ENCODE assay signal across 8 cellular contexts in genomic region chr22:32265882-32266767, GRCh38. TPM values are rescaled to one million over a fixed set of nuclear protein-coding genes. Genes with fewer than 3 reads are reported as not detected.
A peak's percentile ranks its signal among the peaks of the same experiment; 100 is the strongest.
DNase-seq lines count a peak whose midpoint lies in the region; ATAC-seq and TF ChIP-seq lines count a peak whose summit lies in the region.

No MANE protein-coding gene starts in this region.

- no peaks in the 10 kb centered on the region for H3K27me3 Mint-ChIP-seq in activated CD4-positive, alpha-beta T cell treated with anti-CD3 and anti-CD28 coated beads, Interleukin-2, amount 10 ng/mL, durations not matched to agents 7 days and 5 days

- H3K9me3 Mint-ChIP-seq in activated CD4-positive, alpha-beta T cell treated with anti-CD3 and anti-CD28 coated beads, Interleukin-2, amount 10 ng/mL, durations not matched to agents 7 days and 5 days, result no peaks in the 10 kb centered on the region

- no peak overlapping the region for H3K27ac Mint-ChIP-seq in activated CD4-positive, alpha-beta T cell treated with anti-CD3 and anti-CD28 coated beads, Interleukin-2, amount 10 ng/mL, durations not matched to agents 7 days and 5 days

- no peaks in the 10 kb centered on the region for H3K36me3 ChIP-seq in GM23248 (ENCODE audit: low read depth)

- CTCF ChIA-PET in AG04450 (lab: Charles Lee), result interaction anchor here (0.6 to 3.2 kb wide), 44 partner anchors 8 to 776 kb away, joined by 3 to 64 read pairs (median 4); partner anchors contain the start of genes PISD and SLC5A4
- CTCF ChIA-PET in activated CD4-positive, alpha-beta T cell treated with anti-CD3 and anti-CD28 coated beads, Interleukin-2, amount 10 ng/mL, durations not matched to agents 7 days and 5 days (lab: Charles Lee), result interaction anchor here (0.8 to 3.0 kb wide), 5 partner anchors 125 to 295 kb away, joined by 3 to 11 read pairs (median 3); no protein-coding TSS in a partner anchor

- no peaks in the 10 kb centered on the region for H3K9me2 ChIP-seq in GM23248 (ENCODE audit: insufficient read depth)

- peaks cover 6% of the 10 kb centered on the region for H3K4me1 Mint-ChIP-seq in activated CD4-positive, alpha-beta T cell treated with anti-CD3 and anti-CD28 coated beads, Interleukin-2, amount 10 ng/mL, durations not matched to agents 7 days and 5 days

- H3K27me3 ChIP-seq in AG04450 (ENCODE audit: control insufficient read depth, insufficient read depth, low read length), result no peaks in the 10 kb centered on the region
- no peaks in the 10 kb centered on the region for H3K27me3 ChIP-seq in GM23248 (replicated peaks; ENCODE audit: insufficient read depth)

- TF ChIP-seq CTCF in AG04450 (IDR thresholded peaks at IDR 0.05; ENCODE audit: low read depth, low read length), result peak; percentile 89

- POLR2A ChIA-PET in AG04450 (lab: Yijun Ruan, JAX), result no interaction called here
- POLR2A ChIA-PET in activated CD4-positive, alpha-beta T cell treated with anti-CD3 and anti-CD28 coated beads, Interleukin-2, amount 10 ng/mL, durations not matched to agents 7 days and 5 days (lab: Charles Lee), result no interaction called here

- no peaks in the 10 kb centered on the region for H3F3A ChIP-seq in GM23248 (ENCODE audit: insufficient read depth)

- H4K20me1 ChIP-seq in GM23248 (ENCODE audit: insufficient read depth), result no peaks in the 10 kb centered on the region

- peak overlapping the region; percentile 58 for H3K4me2 ChIP-seq in GM23248 (ENCODE audit: unreplicated experiment)

- H2AFZ ChIP-seq in GM23248, result no peak overlapping the region

- H3K79me2 ChIP-seq in GM23248 (ENCODE audit: insufficient read depth), result no peaks in the 10 kb centered on the region

- DNase-seq in AG04450 (ENCODE audit: low read depth, low spot score) (peak; percentile 13), GM23248 (peak; percentile 92), NCI-H345 treated with DMSO at 0.1 percent for 48 hours (lab: John Stamatoyannopoulos, UW; ENCODE audit: unreplicated experiment) (peak; percentile 48), dermis blood vessel endothelial cell (peak; percentile 87), lung microvascular endothelial cell (ENCODE audit: low read depth in 2 of 2) (peak; percentile 78 to 88)
- peak; percentile 80 for DNase-seq in activated CD4-positive, alpha-beta T cell treated with anti-CD3 and anti-CD28 coated beads, Interleukin-2, amount 10 ng/mL, durations not matched to agents 7 days and 5 days
- DNase-seq in stimulated activated CD8-positive, alpha-beta memory T cell treated with anti-CD3 and anti-CD28 coated beads, Interleukin-12 subunit alpha, Interleukin-12 subunit beta, amount 100 ng/mL, for 4 hours (ENCODE audit: low read depth), result peak; percentile 32

- H3K4me1 ChIP-seq in GM23248 (ENCODE audit: insufficient read depth), result no peaks in the 10 kb centered on the region

- H3K4me3 ChIP-seq in AG04450 (ENCODE audit: low read depth, low read length) (no peak overlapping the region), GM23248 (peak overlapping the region; percentile 38)

- no peak overlapping the region for H3K27ac ChIP-seq in AG04450 (ENCODE audit: low read depth, low read length)
- H3K27ac ChIP-seq in GM23248, result no peak overlapping the region

- ATAC-seq in HG02870 (IDR thresholded peaks at IDR 0.05; ENCODE audit: unreplicated experiment), result no peak

- H3K9me3 ChIP-seq in AG04450 (ENCODE audit: control insufficient read depth, insufficient read depth, low read length) (no peaks in the 10 kb centered on the region), GM23248 (ENCODE audit: low read depth) (no peaks in the 10 kb centered on the region)

- no peak overlapping the region for H3K9ac ChIP-seq in GM23248

- 28 to 29% methylated on average over 10 of the region's 10 CpGs for WGBS in GM23248 (ENCODE audit: low coverage in 1 of 2, low lambda C conversion rate in 2 of 2, missing lambda C conversion rate in 2 of 2), 2 experiments

- in situ Hi-C loops in GM23248 (cut with MboI), result no loop called here

- H3K4me3 Mint-ChIP-seq in activated CD4-positive, alpha-beta T cell treated with anti-CD3 and anti-CD28 coated beads, Interleukin-2, amount 10 ng/mL, durations not matched to agents 7 days and 5 days, result no peak overlapping the region

- H3K36me3 Mint-ChIP-seq in activated CD4-positive, alpha-beta T cell treated with anti-CD3 and anti-CD28 coated beads, Interleukin-2, amount 10 ng/mL, durations not matched to agents 7 days and 5 days (ENCODE audit: low read depth), result no peaks in the 10 kb centered on the region

RNA-seq across cellular contexts. Expression of gene SLC5A4, which starts 11.0 kb away (rescaled TPM):
- polyA plus RNA-seq in AG04450 (2011; rRNA removed) (not detected in 2 replicates), GM23248 (2016; fragmentation: Nextera tagmentation; extraction: Ambion mirVana) (not detected in 2 replicates)
- 0.17 TPM in 1 of 2 replicates, not detected in the other for polyA minus RNA-seq in AG04450 (2011; rRNA and poly(A)+ RNA removed)
- not detected in 2 replicates for total RNA-seq in GM23248 (2014; rRNA removed; shearing (Covaris generic))
- not detected for total RNA-seq in activated CD4-positive, alpha-beta T cell treated with anti-CD3 and anti-CD28 coated beads, Interleukin-2, amount 10 ng/mL, durations not matched to agents 7 days and 5 days
- total RNA-seq in dermis blood vessel endothelial cell (2.7 and 3.3 TPM in 2 replicates), lung microvascular endothelial cell (0.79 and 1.3 TPM in 2 replicates)

Comparison
In these comparisons a context has a peak if more than half of its experiments do, and no peak if none do; other contexts are left out.
1. DNase-seq: peak in every context shown above with its lines; median percentile 92 in GM23248; 87 in dermis blood vessel endothelial cell; 83 in lung microvascular endothelial cell; 80 in activated CD4-positive, alpha-beta T cell treated with anti-CD3 and anti-CD28 coated beads, Interleukin-2, amount 10 ng/mL, durations not matched to agents 7 days and 5 days; 48 in NCI-H345 treated with DMSO at 0.1 percent for 48 hours; 32 in stimulated activated CD8-positive, alpha-beta memory T cell treated with anti-CD3 and anti-CD28 coated beads, Interleukin-12 subunit alpha, Interleukin-12 subunit beta, amount 100 ng/mL, for 4 hours; 13 in AG04450.